Comparison of ENCODE assay signal across 10 cellular contexts in genomic region chr17:62705781-62706597, GRCh38.
DNase-seq lines count a peak whose midpoint lies in the region; ATAC-seq and TF ChIP-seq lines count a peak whose summit lies in the region.
"Had no signal": no experiment of that assay in that cellular context is flagged by ENCODE, and none has a peak within 500 bp of the region (broad histone marks: within the 10 kb centered on the region; RNA-seq: fewer than 3 reads in every experiment).

No MANE protein-coding gene starts in this region.

- H3K4me1 ChIP-seq in A673 (ENCODE audit: insufficient read depth, low read length, poor library complexity, severe bottlenecking), result peaks cover 6% of the 10 kb centered on the region

- ATAC-seq in stimulated activated effector memory CD8-positive, alpha-beta T cell treated with anti-CD3 and anti-CD28 coated beads, Interleukin-12 subunit alpha, Interleukin-12 subunit beta, amount 100 ng/mL, for 72 hours, result no peak
- no peak for ATAC-seq in activated T-cell treated with anti-CD3 and anti-CD28 coated beads, Interleukin-2, amount 50 U/mL, for 4 hours
- ATAC-seq in HG02870 (IDR thresholded peaks at IDR 0.05; ENCODE audit: unreplicated experiment), result no peak

- BruUV-seq in A673 (replicated peaks; lab: Mats Ljungman, UMichigan), result no TSS peak

- H3K27me3 ChIP-seq in A673 (replicated peaks; ENCODE audit: insufficient read depth, low read depth, low read length, poor library complexity), result no peaks in the 10 kb centered on the region

- POLR2A ChIA-PET in A673 (lab: Charles Lee; ENCODE audit: low non-redundant PET), result no interaction called here

- no peaks in the 10 kb centered on the region for H3K9me3 Mint-ChIP-seq in stimulated activated effector memory CD8-positive, alpha-beta T cell treated with anti-CD3 and anti-CD28 coated beads, Interleukin-12 subunit alpha, Interleukin-12 subunit beta, amount 100 ng/mL, for 72 hours
- H3K9me3 Mint-ChIP-seq in activated T-cell treated with anti-CD3 and anti-CD28 coated beads, Interleukin-2, amount 50 U/mL, for 4 hours, result no peaks in the 10 kb centered on the region

- H3K27me3 Mint-ChIP-seq in activated T-cell treated with anti-CD3 and anti-CD28 coated beads, Interleukin-2, amount 50 U/mL, for 4 hours (ENCODE audit: low read depth), result peaks cover 7% of the 10 kb centered on the region

- no peak for TF ChIP-seq CTCF in cardiac fibroblast (IDR thresholded peaks at IDR 0.05; ENCODE audit: low read depth, low read length)
- TF ChIP-seq CTCF in A673 (conservative IDR thresholded peaks at IDR 0.05; ENCODE audit: low read depth, low read length), result no peak

- H3K27ac ChIP-seq in A673 (ENCODE audit: low read depth, low read length, poor library complexity, severe bottlenecking), result no peak overlapping the region

- H3K4me3 ChIP-seq in cardiac fibroblast (replicated peaks in 1 of 2; ENCODE audit: low read depth in 2 of 2, low read length in 2 of 2), result peak overlapping the region in 1 of 2 donors; percentile 55
- H3K4me3 ChIP-seq in A673 (ENCODE audit: low read depth, low read length, poor library complexity, severe bottlenecking), result no peak overlapping the region

- DNase-seq in DMS153 treated with DMSO at 0.1 percent for 48 hours (lab: John Stamatoyannopoulos, UW; ENCODE audit: unreplicated experiment) (peak; percentile 11), DMS153 (lab: John Stamatoyannopoulos, UW) (no peak), cardiac fibroblast (ENCODE audit: low read depth in 2 of 2) (peak; percentile 36 to 41), inferior parietal cortex (ENCODE audit: extremely low spot score) (peak; percentile 79), A673 (ENCODE audit: low spot score) (no peak)
- DNase-seq in stimulated activated effector memory CD8-positive, alpha-beta T cell treated with anti-CD3 and anti-CD28 coated beads, Interleukin-12 subunit alpha, Interleukin-12 subunit beta, amount 100 ng/mL, for 72 hours (ENCODE audit: low spot score in 2 of 2), result no peak
- no peak for DNase-seq in activated T-cell treated with anti-CD3 and anti-CD28 coated beads, Interleukin-2, amount 50 U/mL, for 4 hours
- DNase-seq: 8988T, NCI-H187 treated with DMSO at 0.1 percent for 48 hours had no signal

- peaks cover 27% of the 10 kb centered on the region for H3K4me1 Mint-ChIP-seq in stimulated activated effector memory CD8-positive, alpha-beta T cell treated with anti-CD3 and anti-CD28 coated beads, Interleukin-12 subunit alpha, Interleukin-12 subunit beta, amount 100 ng/mL, for 72 hours
- H3K4me1 Mint-ChIP-seq in activated T-cell treated with anti-CD3 and anti-CD28 coated beads, Interleukin-2, amount 50 U/mL, for 4 hours (ENCODE audit: low read depth), result peaks cover 14% of the 10 kb centered on the region

- no peaks in the 10 kb centered on the region for H3K36me3 ChIP-seq in A673 (ENCODE audit: insufficient read depth, low read length, poor library complexity, severe bottlenecking)

- no peak overlapping the region for H3K27ac Mint-ChIP-seq in stimulated activated effector memory CD8-positive, alpha-beta T cell treated with anti-CD3 and anti-CD28 coated beads, Interleukin-12 subunit alpha, Interleukin-12 subunit beta, amount 100 ng/mL, for 72 hours

- no peaks in the 10 kb centered on the region for H3K36me3 Mint-ChIP-seq in stimulated activated effector memory CD8-positive, alpha-beta T cell treated with anti-CD3 and anti-CD28 coated beads, Interleukin-12 subunit alpha, Interleukin-12 subunit beta, amount 100 ng/mL, for 72 hours
- H3K36me3 Mint-ChIP-seq in activated T-cell treated with anti-CD3 and anti-CD28 coated beads, Interleukin-2, amount 50 U/mL, for 4 hours (ENCODE audit: insufficient read depth), result no peaks in the 10 kb centered on the region

- intact Hi-C loops in A673 (cut with micrococcal nuclease; ENCODE audit: unreplicated experiment), result no loop called here

- peaks cover 5% of the 10 kb centered on the region for H3K9me3 ChIP-seq in A673 (ENCODE audit: low read depth, low read length, poor library complexity, severe bottlenecking)

- H3K4me3 Mint-ChIP-seq in stimulated activated effector memory CD8-positive, alpha-beta T cell treated with anti-CD3 and anti-CD28 coated beads, Interleukin-12 subunit alpha, Interleukin-12 subunit beta, amount 100 ng/mL, for 72 hours, result peak overlapping the region; percentile 70
- H3K4me3 Mint-ChIP-seq in activated T-cell treated with anti-CD3 and anti-CD28 coated beads, Interleukin-2, amount 50 U/mL, for 4 hours, result no peak overlapping the region

- CTCF ChIA-PET in A673 (lab: Charles Lee), result no interaction called here

Comparison
In these comparisons a context has a peak if more than half of its experiments do, and no peak if none do; other contexts are left out.
1. DNase-seq: peak in DMS153 treated with DMSO at 0.1 percent for 48 hours (single experiment), cardiac fibroblast (2 of 2) and inferior parietal cortex (single experiment); none in DMS153 (single experiment), stimulated activated effector memory CD8-positive, alpha-beta T cell treated with anti-CD3 and anti-CD28 coated beads, Interleukin-12 subunit alpha, Interleukin-12 subunit beta, amount 100 ng/mL, for 72 hours (0 of 2), activated T-cell treated with anti-CD3 and anti-CD28 coated beads, Interleukin-2, amount 50 U/mL, for 4 hours (single experiment) and A673 (single experiment).